30 cellular contexts compared by ENCODE assay signal in the genomic region with DNA sequence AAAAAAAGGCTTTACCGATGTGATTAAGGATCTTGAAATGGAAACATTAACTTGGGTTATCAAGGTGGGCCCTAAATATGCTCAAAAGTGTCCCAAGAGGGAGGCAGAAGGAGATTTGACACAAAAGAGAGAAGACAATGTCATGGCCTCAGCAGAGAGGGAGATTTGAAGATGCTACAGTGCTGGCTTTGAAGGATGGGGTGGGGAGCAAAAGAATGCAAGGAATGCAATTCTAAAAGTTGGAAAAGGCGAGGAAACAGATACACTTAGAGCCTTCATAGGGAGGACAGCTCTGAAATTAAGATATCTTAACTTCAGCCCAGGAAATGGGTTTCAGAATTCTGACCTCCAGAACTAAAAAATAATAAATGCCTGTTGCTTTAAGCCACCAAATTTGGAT.
DNase-seq lines count a peak whose midpoint lies in the region; ATAC-seq and TF ChIP-seq lines count a peak whose summit lies in the region.
"Had no signal": no experiment of that assay in that cellular context is flagged by ENCODE, and none has a peak within 500 bp of the region (broad histone marks: within the 10 kb centered on the region; RNA-seq: fewer than 3 reads in every experiment).

No MANE protein-coding gene starts in this region.

- no peak overlapping the region for H3K14ac ChIP-seq in H9 (ENCODE audit: insufficient read depth, low read length)

- no peaks in the 10 kb centered on the region for H3F3A ChIP-seq in smooth muscle cell (ENCODE audit: low read depth)

- no peaks in the 10 kb centered on the region for H3K23me2 ChIP-seq in H9 (ENCODE audit: insufficient read length, low read depth, low read length, poor library complexity, severe bottlenecking)

- H3K4me3 Mint-ChIP-seq in H9: no peak overlapping the region
- H3K4me3 Mint-ChIP-seq in WTC11: no peak overlapping the region
- H3K4me3 Mint-ChIP-seq in activated CD4-positive, alpha-beta T cell treated with anti-CD3 and anti-CD28 coated beads, Interleukin-2, amount 10 ng/mL, durations not matched to agents 7 days and 5 days: no peak overlapping the region
- H3K4me3 Mint-ChIP-seq: central memory CD8-positive, alpha-beta T cell; neural crest cell; stimulated activated naive CD8-positive, alpha-beta T cell treated with anti-CD3 and anti-CD28 coated beads, Interleukin-15, Interleukin-2, amounts not matched to agents 100 ng/mL and 50 ng/mL, for 24 hours had no signal

- H4K20me1 ChIP-seq in H9 (ENCODE audit: control insufficient read depth, insufficient read depth, insufficient read length): no peaks in the 10 kb centered on the region
- no peaks in the 10 kb centered on the region for H4K20me1 ChIP-seq in smooth muscle cell (ENCODE audit: low read depth)

- no peak overlapping the region for H2BK12ac ChIP-seq in H9 (ENCODE audit: insufficient read length, low read depth, low read length)

- H4K5ac ChIP-seq in H9 (ENCODE audit: insufficient read length, low read depth, low read length): no peak overlapping the region

- H3K9me3 ChIP-seq in H9 (ENCODE audit: control insufficient read depth, low read depth, low read length) (no peaks in the 10 kb centered on the region), smooth muscle cell (replicated peaks; ENCODE audit: low read depth) (no peaks in the 10 kb centered on the region)
- H3K9me3 ChIP-seq: BE2C, psoas muscle, transverse colon had no signal

- H3T11ph ChIP-seq in H9 (ENCODE audit: low read length): no peak overlapping the region

- H3K27ac Mint-ChIP-seq in H9 (peak overlapping the region; percentile 22 to 92 (median 86); a peak in 5 of 7 replicates), WTC11 (peak overlapping the region; percentile 29)
- no peak overlapping the region for H3K27ac Mint-ChIP-seq in activated CD4-positive, alpha-beta T cell treated with anti-CD3 and anti-CD28 coated beads, Interleukin-2, amount 10 ng/mL, durations not matched to agents 7 days and 5 days
- H3K27ac Mint-ChIP-seq: stimulated activated naive CD8-positive, alpha-beta T cell treated with anti-CD3 and anti-CD28 coated beads, Interleukin-15, Interleukin-2, amounts not matched to agents 100 ng/mL and 50 ng/mL, for 24 hours had no signal

- H3K4me2 ChIP-seq in H9 (ENCODE audit: insufficient read depth, insufficient read length, low read length) (no peak overlapping the region), smooth muscle cell (no peak overlapping the region)
- H3K4me2 ChIP-seq: hepatocyte had no signal

- POLR2A ChIA-PET in WTC11 (lab: Charles Lee): no interaction called here
- POLR2A ChIA-PET in activated CD4-positive, alpha-beta T cell treated with anti-CD3 and anti-CD28 coated beads, Interleukin-2, amount 10 ng/mL, durations not matched to agents 7 days and 5 days (lab: Charles Lee): no interaction called here

- peaks cover 3 to 26% (median 14%) of the 10 kb centered on the region in 3 experiments; a peak in 6 of 7 replicates for H3K36me3 Mint-ChIP-seq in H9 (ENCODE audit: insufficient read depth in 1 of 3, low read depth in 3 of 3)
- H3K36me3 Mint-ChIP-seq in WTC11: peaks cover 18% of the 10 kb centered on the region
- no peaks in the 10 kb centered on the region for H3K36me3 Mint-ChIP-seq in activated CD4-positive, alpha-beta T cell treated with anti-CD3 and anti-CD28 coated beads, Interleukin-2, amount 10 ng/mL, durations not matched to agents 7 days and 5 days (ENCODE audit: low read depth)

- DNase-seq in H9 (no peak), WTC11 (ENCODE audit: low spot score) (no peak), kidney glomerular epithelial cell (lab: John Stamatoyannopoulos, UW) (peak; percentile 20), smooth muscle cell (lab: John Stamatoyannopoulos, UW; ENCODE audit: unreplicated experiment) (no peak), hypothalamus (lab: John Stamatoyannopoulos, UW) (no peak), NCI-H2029 treated with DMSO at 0.1 percent for 48 hours (lab: John Stamatoyannopoulos, UW) (no peak)
- DNase-seq in activated CD4-positive, alpha-beta T cell treated with anti-CD3 and anti-CD28 coated beads, Interleukin-2, amount 10 ng/mL, durations not matched to agents 7 days and 5 days: no peak
- DNase-seq: activated CD4-positive, alpha-beta T cell treated with anti-CD3 and anti-CD28 coated beads, Interleukin-2, amount 50 U/mL, for 4 hours; activated gamma-delta T cell treated with Interleukin-2 at 50 U/mL for 16 hours; activated T-cell treated with anti-CD3 and anti-CD28 coated beads for 4 hours; amygdala; BE2C; DND-41; dorsolateral prefrontal cortex; foreskin keratinocyte; kidney; NCI-H1417 treated with DMSO at 0.1 percent for 48 hours; psoas muscle; SIG-M5; small intestine; stimulated activated CD4-positive, alpha-beta T cell treated with anti-CD3 and anti-CD28 coated beads, Interleukin-4, amount 100 ng/mL, for 24 hours; T-helper 2 cell; transverse colon; WERI-Rb-1 had no signal

- H3K27ac ChIP-seq in H9 (ENCODE audit: insufficient read length, low read depth, low read length) (no peak overlapping the region), smooth muscle cell (ENCODE audit: low read depth) (no peak overlapping the region)
- H3K27ac ChIP-seq: epithelial cell of prostate, foreskin keratinocyte, hepatocyte, psoas muscle, transverse colon, WERI-Rb-1 had no signal

- H3K4ac ChIP-seq in H9 (ENCODE audit: low read depth, low read length): no peak overlapping the region

- CTCF ChIA-PET in WTC11 (lab: Charles Lee): no interaction called here
- CTCF ChIA-PET in activated CD4-positive, alpha-beta T cell treated with anti-CD3 and anti-CD28 coated beads, Interleukin-2, amount 10 ng/mL, durations not matched to agents 7 days and 5 days (lab: Charles Lee): no interaction called here

- no peak overlapping the region for H2AK5ac ChIP-seq in H9 (ENCODE audit: insufficient read length, low read length)

- peaks cover 3% of the 10 kb centered on the region for H3K4me1 ChIP-seq in H9 (ENCODE audit: insufficient read depth, low read length)
- peaks cover 16% of the 10 kb centered on the region for H3K4me1 ChIP-seq in smooth muscle cell (ENCODE audit: low read depth)
- H3K4me1 ChIP-seq: foreskin keratinocyte, transverse colon had no signal

- H3K4me3 ChIP-seq in smooth muscle cell: no peak overlapping the region
- H3K4me3 ChIP-seq: dorsolateral prefrontal cortex, hepatocyte, psoas muscle, transverse colon had no signal

- no peaks in the 10 kb centered on the region for H3K79me1 ChIP-seq in H9 (ENCODE audit: insufficient read depth, low read depth, low read length, poor library complexity, severe bottlenecking)

- no peak overlapping the region for H3K18ac ChIP-seq in H9 (ENCODE audit: insufficient read length, low read depth, low read length)

- no peak overlapping the region for H4K91ac ChIP-seq in H9 (ENCODE audit: insufficient read length, low read depth, low read length)

- WGBS in H9 (ENCODE audit: extremely low coverage, insufficient read length, low lambda C conversion rate): no CpG with 5 or more reads among the region's 2 CpGs
- WGBS in smooth muscle cell (ENCODE audit: low lambda C conversion rate): 68% methylated on average over 2 of the region's 2 CpGs

- H2BK120ac ChIP-seq in H9 (ENCODE audit: low read depth, low read length, poor library complexity, severe bottlenecking): no peak overlapping the region

- no peak overlapping the region for H2BK5ac ChIP-seq in H9 (ENCODE audit: insufficient read length, low read length)

- H3K23ac ChIP-seq in H9 (ENCODE audit: insufficient read length, low read depth, low read length): no peak overlapping the region

- no peaks in the 10 kb centered on the region for H3K27me3 ChIP-seq in H9 (ENCODE audit: insufficient read depth, low read length)
- no peaks in the 10 kb centered on the region for H3K27me3 ChIP-seq in smooth muscle cell (ENCODE audit: low read depth)
- H3K27me3 ChIP-seq: BE2C, dorsolateral prefrontal cortex, foreskin keratinocyte, hepatocyte, transverse colon had no signal

- peak; percentile 87 for ATAC-seq in WTC11
- ATAC-seq: foreskin keratinocyte, HCT116, psoas muscle had no signal

- no peak overlapping the region for H2BK20ac ChIP-seq in H9 (ENCODE audit: low read depth, low read length, poor library complexity, severe bottlenecking)

- H3K9ac ChIP-seq in H9 (ENCODE audit: extremely low read depth, insufficient read length, low read length) (no peak overlapping the region), smooth muscle cell (ENCODE audit: low read depth) (no peak overlapping the region)

- H2BK15ac ChIP-seq in H9 (ENCODE audit: low read depth, low read length): no peak overlapping the region

- H3K79me2 ChIP-seq in H9 (ENCODE audit: insufficient read depth, low read length) (no peaks in the 10 kb centered on the region), smooth muscle cell (ENCODE audit: low read depth) (no peaks in the 10 kb centered on the region)
- H3K79me2 ChIP-seq: hepatocyte had no signal

- no peak overlapping the region for H4K8ac ChIP-seq in H9 (replicated peaks; ENCODE audit: insufficient read length, low read depth, low read length)

- no peak overlapping the region for H2AFZ ChIP-seq in H9 (ENCODE audit: low read length)
- H2AFZ ChIP-seq in smooth muscle cell (ENCODE audit: low read depth): peak overlapping the region; percentile 1
- H2AFZ ChIP-seq: hepatocyte had no signal

- TF ChIP-seq CTCF in H9 (conservative IDR thresholded peaks at IDR 0.05) (no peak), WTC11 (IDR thresholded peaks at IDR 0.05) (no peak), smooth muscle cell (IDR thresholded peaks at IDR 0.05; ENCODE audit: borderline replicate concordance, insufficient read depth, poor library complexity, severe bottlenecking) (no peak)

- H3K9me3 Mint-ChIP-seq in H9: peaks cover 7% of the 10 kb centered on the region in 2 experiments; a peak in 4 of 5 replicates
- H3K9me3 Mint-ChIP-seq in WTC11: peaks cover 16% of the 10 kb centered on the region
- no peaks in the 10 kb centered on the region for H3K9me3 Mint-ChIP-seq in activated CD4-positive, alpha-beta T cell treated with anti-CD3 and anti-CD28 coated beads, Interleukin-2, amount 10 ng/mL, durations not matched to agents 7 days and 5 days
- H3K9me3 Mint-ChIP-seq: central memory CD8-positive, alpha-beta T cell; stimulated activated naive CD8-positive, alpha-beta T cell treated with anti-CD3 and anti-CD28 coated beads, Interleukin-15, Interleukin-2, amounts not matched to agents 100 ng/mL and 50 ng/mL, for 24 hours had no signal

- no peaks in the 10 kb centered on the region; the same call in 1 of the 2 replicates for H3K27me3 Mint-ChIP-seq in H9 (ENCODE audit: low read depth)
- H3K27me3 Mint-ChIP-seq in WTC11 (ENCODE audit: low read depth): no peaks in the 10 kb centered on the region
- H3K27me3 Mint-ChIP-seq in activated CD4-positive, alpha-beta T cell treated with anti-CD3 and anti-CD28 coated beads, Interleukin-2, amount 10 ng/mL, durations not matched to agents 7 days and 5 days: peaks cover 4% of the 10 kb centered on the region

- no peak overlapping the region for H3K56ac ChIP-seq in H9 (ENCODE audit: insufficient read length, low read depth, low read length)

- H3K4me1 Mint-ChIP-seq in H9 (peaks cover 29 to 32% of the 10 kb centered on the region in 2 experiments), WTC11 (peaks cover 32% of the 10 kb centered on the region)
- peaks cover 10% of the 10 kb centered on the region for H3K4me1 Mint-ChIP-seq in activated CD4-positive, alpha-beta T cell treated with anti-CD3 and anti-CD28 coated beads, Interleukin-2, amount 10 ng/mL, durations not matched to agents 7 days and 5 days

- H3K36me3 ChIP-seq in smooth muscle cell (ENCODE audit: low read depth): no peaks in the 10 kb centered on the region
- H3K36me3 ChIP-seq: BE2C, transverse colon, WERI-Rb-1 had no signal
